ENCODE assay signal across 1 cellular context in the genomic region with DNA sequence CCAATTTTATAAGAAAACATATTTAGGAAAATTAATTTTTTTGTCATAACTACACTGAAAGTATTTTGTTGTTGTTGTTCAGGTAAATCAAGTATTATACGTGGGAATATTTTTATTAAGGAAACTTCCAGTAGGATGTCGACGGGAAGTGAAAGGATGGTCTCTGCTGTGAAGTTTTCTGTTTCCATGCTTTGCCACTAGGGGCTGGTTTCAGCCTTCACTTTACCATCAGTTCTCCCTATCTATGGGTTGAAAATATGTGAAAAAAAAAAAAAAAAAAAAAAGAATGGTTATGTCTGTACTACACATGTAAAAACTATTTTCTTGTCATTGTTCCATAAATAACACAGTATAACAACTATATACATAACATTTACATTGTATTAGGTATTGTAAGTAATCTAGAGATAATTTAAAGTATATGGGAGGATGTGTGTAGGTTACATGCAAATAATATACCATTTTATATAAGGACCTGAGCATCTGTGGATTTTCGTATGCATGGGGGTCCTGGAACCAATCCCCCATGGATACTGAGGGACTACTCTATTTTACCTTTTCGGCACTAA.
TF ChIP-seq lines count a peak whose summit lies in the region.

No MANE protein-coding gene starts in this region.

TF ChIP-seq in GM23338, 12 proteins besides CTCF, POLR2A, EP300 and RAD21 (continued from another document):
- TF ChIP-seq, protein P1, sequence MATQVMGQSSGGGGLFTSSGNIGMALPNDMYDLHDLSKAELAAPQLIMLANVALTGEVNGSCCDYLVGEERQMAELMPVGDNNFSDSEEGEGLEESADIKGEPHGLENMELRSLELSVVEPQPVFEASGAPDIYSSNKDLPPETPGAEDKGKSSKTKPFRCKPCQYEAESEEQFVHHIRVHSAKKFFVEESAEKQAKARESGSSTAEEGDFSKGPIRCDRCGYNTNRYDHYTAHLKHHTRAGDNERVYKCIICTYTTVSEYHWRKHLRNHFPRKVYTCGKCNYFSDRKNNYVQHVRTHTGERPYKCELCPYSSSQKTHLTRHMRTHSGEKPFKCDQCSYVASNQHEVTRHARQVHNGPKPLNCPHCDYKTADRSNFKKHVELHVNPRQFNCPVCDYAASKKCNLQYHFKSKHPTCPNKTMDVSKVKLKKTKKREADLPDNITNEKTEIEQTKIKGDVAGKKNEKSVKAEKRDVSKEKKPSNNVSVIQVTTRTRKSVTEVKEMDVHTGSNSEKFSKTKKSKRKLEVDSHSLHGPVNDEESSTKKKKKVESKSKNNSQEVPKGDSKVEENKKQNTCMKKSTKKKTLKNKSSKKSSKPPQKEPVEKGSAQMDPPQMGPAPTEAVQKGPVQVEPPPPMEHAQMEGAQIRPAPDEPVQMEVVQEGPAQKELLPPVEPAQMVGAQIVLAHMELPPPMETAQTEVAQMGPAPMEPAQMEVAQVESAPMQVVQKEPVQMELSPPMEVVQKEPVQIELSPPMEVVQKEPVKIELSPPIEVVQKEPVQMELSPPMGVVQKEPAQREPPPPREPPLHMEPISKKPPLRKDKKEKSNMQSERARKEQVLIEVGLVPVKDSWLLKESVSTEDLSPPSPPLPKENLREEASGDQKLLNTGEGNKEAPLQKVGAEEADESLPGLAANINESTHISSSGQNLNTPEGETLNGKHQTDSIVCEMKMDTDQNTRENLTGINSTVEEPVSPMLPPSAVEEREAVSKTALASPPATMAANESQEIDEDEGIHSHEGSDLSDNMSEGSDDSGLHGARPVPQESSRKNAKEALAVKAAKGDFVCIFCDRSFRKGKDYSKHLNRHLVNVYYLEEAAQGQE (IDR thresholded peaks at IDR 0.05; ENCODE audit: unreplicated experiment): no peak
- TF ChIP-seq, protein P2, sequence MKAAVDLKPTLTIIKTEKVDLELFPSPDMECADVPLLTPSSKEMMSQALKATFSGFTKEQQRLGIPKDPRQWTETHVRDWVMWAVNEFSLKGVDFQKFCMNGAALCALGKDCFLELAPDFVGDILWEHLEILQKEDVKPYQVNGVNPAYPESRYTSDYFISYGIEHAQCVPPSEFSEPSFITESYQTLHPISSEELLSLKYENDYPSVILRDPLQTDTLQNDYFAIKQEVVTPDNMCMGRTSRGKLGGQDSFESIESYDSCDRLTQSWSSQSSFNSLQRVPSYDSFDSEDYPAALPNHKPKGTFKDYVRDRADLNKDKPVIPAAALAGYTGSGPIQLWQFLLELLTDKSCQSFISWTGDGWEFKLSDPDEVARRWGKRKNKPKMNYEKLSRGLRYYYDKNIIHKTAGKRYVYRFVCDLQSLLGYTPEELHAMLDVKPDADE (IDR thresholded peaks at IDR 0.05): no peak
